In the genomic region with DNA sequence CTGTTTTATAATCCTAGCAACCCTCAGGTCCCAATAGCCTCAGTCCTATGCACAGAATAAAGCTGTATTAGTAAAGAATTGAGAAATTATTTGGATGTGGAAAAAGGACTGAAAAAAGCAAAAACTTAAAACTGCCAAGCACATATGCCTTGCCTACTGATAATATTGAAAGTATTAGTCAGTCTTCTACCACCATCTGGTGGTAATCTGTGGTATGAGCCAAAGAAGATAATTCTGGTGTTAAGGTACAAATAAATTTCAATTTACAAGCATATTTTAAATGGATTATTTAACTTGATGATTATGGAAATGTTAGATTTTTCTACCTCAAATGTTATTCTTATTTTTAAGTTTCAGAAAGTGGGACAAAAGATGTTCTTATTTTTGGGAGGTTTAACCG, we compare ENCODE assay signal across 8 cellular contexts.
A peak's percentile ranks its signal among the peaks of the same experiment; 100 is the strongest.
DNase-seq lines count a peak whose midpoint lies in the region; ATAC-seq, FAIRE-seq and TF ChIP-seq lines count a peak whose summit lies in the region.

No MANE protein-coding gene starts in this region.

- TF ChIP-seq POLR2A in Peyer's patch (IDR thresholded peaks at IDR 0.05) = no peak

- ATAC-seq in GM19397 (IDR thresholded peaks at IDR 0.05; ENCODE audit: unreplicated experiment) (peak; percentile 55), HG03520 (IDR thresholded peaks at IDR 0.05; ENCODE audit: unreplicated experiment) (peak; percentile 78)
- no peak for ATAC-seq in stimulated activated memory B cell treated with anti-CD40 and anti-IgM and Interleukin-4, amounts not matched to agents 10 μg/mL and 1 μg/mL and 100 μg/mL, for 72 hours

- H3K9me3 ChIP-seq in Peyer's patch = no peaks in the 10 kb centered on the region

- H3K27me3 Mint-ChIP-seq in stimulated activated memory B cell treated with anti-CD40 and anti-IgM and Interleukin-4, amounts not matched to agents 10 μg/mL and 1 μg/mL and 100 μg/mL, for 72 hours = no peaks in the 10 kb centered on the region

- H3K27ac Mint-ChIP-seq in stimulated activated memory B cell treated with anti-CD40 and anti-IgM and Interleukin-4, amounts not matched to agents 10 μg/mL and 1 μg/mL and 100 μg/mL, for 72 hours = no peak overlapping the region

- H3K36me3 Mint-ChIP-seq in stimulated activated memory B cell treated with anti-CD40 and anti-IgM and Interleukin-4, amounts not matched to agents 10 μg/mL and 1 μg/mL and 100 μg/mL, for 72 hours = no peaks in the 10 kb centered on the region

- peak; percentile 92 for FAIRE-seq in D721Med (lab: Jason Lieb, UNC)

- no peak overlapping the region for H3K4me3 Mint-ChIP-seq in stimulated activated memory B cell treated with anti-CD40 and anti-IgM and Interleukin-4, amounts not matched to agents 10 μg/mL and 1 μg/mL and 100 μg/mL, for 72 hours

- no peaks in the 10 kb centered on the region for H3K36me3 ChIP-seq in Peyer's patch

- H3K9me3 Mint-ChIP-seq in stimulated activated memory B cell treated with anti-CD40 and anti-IgM and Interleukin-4, amounts not matched to agents 10 μg/mL and 1 μg/mL and 100 μg/mL, for 72 hours = peaks cover 2% of the 10 kb centered on the region

- no peak overlapping the region for H3K27ac ChIP-seq in Peyer's patch

- no peaks in the 10 kb centered on the region for H3K27me3 ChIP-seq in Peyer's patch

- H3K4me3 ChIP-seq in Peyer's patch (no peak overlapping the region), fibroblast of mammary gland (ENCODE audit: control insufficient read depth, low read depth, low read length) (no peak overlapping the region), retinal pigment epithelial cell (ENCODE audit: low read length) (no peak overlapping the region)

- TF ChIP-seq CTCF in D721Med (IDR thresholded peaks at IDR 0.05; ENCODE audit: insufficient read depth, missing control alignments) = peak; percentile 93
- peak in 4 of 6 experiments; percentile 47 to 90 (median 80) for TF ChIP-seq CTCF in Peyer's patch (IDR thresholded peaks at IDR 0.05)
- TF ChIP-seq CTCF in fibroblast of mammary gland (conservative IDR thresholded peaks at IDR 0.05; ENCODE audit: control insufficient read depth, insufficient read depth, low read depth, low read length) = peak; percentile 55
- TF ChIP-seq CTCF in retinal pigment epithelial cell (conservative IDR thresholded peaks at IDR 0.05; ENCODE audit: low read depth, low read length) = peak; percentile 61

- H3K4me1 Mint-ChIP-seq in stimulated activated memory B cell treated with anti-CD40 and anti-IgM and Interleukin-4, amounts not matched to agents 10 μg/mL and 1 μg/mL and 100 μg/mL, for 72 hours = no peaks in the 10 kb centered on the region

- H3K4me1 ChIP-seq in Peyer's patch = no peaks in the 10 kb centered on the region

- no peak for DNase-seq in D721Med (ENCODE audit: insufficient read length, low spot score)
- no peak for DNase-seq in Peyer's patch
- DNase-seq in fibroblast of mammary gland (ENCODE audit: low read depth) = peak; percentile 42
- DNase-seq in retinal pigment epithelial cell (ENCODE audit: low read depth) = no peak
- DNase-seq in stimulated activated CD4-positive, alpha-beta T cell treated with anti-CD3 and anti-CD28 coated beads, Interleukin-4, amount 100 ng/mL, for 24 hours = no peak
